ENCODE assay signal across 30 cellular contexts in the genomic region with DNA sequence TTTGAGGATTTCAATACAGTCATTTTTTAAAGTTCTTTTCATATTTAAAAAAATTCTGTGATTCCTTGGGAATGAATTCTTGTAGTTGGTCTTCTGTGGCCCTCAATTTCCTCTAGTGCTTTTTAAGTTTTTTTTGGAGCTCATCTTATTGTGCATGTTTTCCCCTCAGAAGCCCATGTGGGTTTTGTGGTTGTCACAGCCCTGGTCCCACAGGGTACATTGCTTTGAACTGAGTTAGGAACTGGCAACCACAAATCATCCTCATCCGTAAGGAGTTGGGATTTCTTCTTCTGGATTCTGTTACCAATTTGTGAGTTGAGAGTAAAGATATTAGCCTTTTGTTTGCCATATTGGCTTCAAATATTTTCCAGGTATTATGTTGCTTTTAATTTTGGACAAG.
"Had no signal": no experiment of that assay in that cellular context is flagged by ENCODE, and none has a peak within 500 bp of the region (broad histone marks: within the 10 kb centered on the region; RNA-seq: fewer than 3 reads in every experiment).

No MANE protein-coding gene starts in this region.

- H3K9me3 ChIP-seq: body of pancreas, colonic mucosa, pancreas, prostate gland, sigmoid colon had no signal

- FAIRE-seq: keratinocyte, pancreas had no signal

- H3K27ac ChIP-seq: colonic mucosa, dorsolateral prefrontal cortex, prostate gland, sigmoid colon, tibial nerve had no signal

- DNase-seq: activated CD4-positive, alpha-beta memory T cell treated with anti-CD3 and anti-CD28 coated beads, Interleukin-2, amount 10 ng/mL, durations not matched to agents 7 days and 5 days; activated CD4-positive, alpha-beta T cell treated with anti-CD3 and anti-CD28 coated beads for 1 hour; activated CD4-positive, alpha-beta T cell treated with anti-CD3 and anti-CD28 coated beads, Interleukin-2, amount 10 ng/mL, durations not matched to agents 7 days and 5 days; activated CD8-positive, alpha-beta memory T cell treated with anti-CD3 and anti-CD28 coated beads, Interleukin-2, amount 50 U/mL, for 48 hours; activated gamma-delta T cell; activated naive CD4-positive, alpha-beta T cell treated with anti-CD3 and anti-CD28 coated beads, Interleukin-2, amount 50 U/mL, for 16 hours; activated naive CD8-positive, alpha-beta T cell treated with anti-CD3 and anti-CD28 coated beads, Interleukin-2, amount 50 U/mL, for 24 hours; activated T-cell treated with anti-CD3 and anti-CD28 coated beads, Interleukin-2, amount 50 U/mL, for 24 hours; body of pancreas; cerebellar nuclear complex; colonic mucosa; dorsolateral prefrontal cortex; effector memory CD4-positive, alpha-beta T cell; head of caudate nucleus; hippocampal formation; left cardiac atrium; left ventricle myocardium superior; naive B cell; pancreas; retina; sigmoid colon; stimulated activated CD4-positive, alpha-beta T cell treated with anti-CD3 and anti-CD28 coated beads, Interleukin-1b, Interleukin-23, amount 100 ng/mL, for 48 hours; stimulated activated CD4-positive, alpha-beta T cell treated with anti-CD3 and anti-CD28 coated beads, Interleukin-4, amount 100 ng/mL, for 4 hours; stimulated activated CD8-positive, alpha-beta memory T cell treated with anti-CD3 and anti-CD28 coated beads, Interleukin-4, amount 100 ng/mL, for 48 hours; stimulated activated naive CD4-positive, alpha-beta T cell; T-helper 2 cell had no signal

- H3K27me3 ChIP-seq: body of pancreas, colonic mucosa, dorsolateral prefrontal cortex, pancreas, sigmoid colon, tibial nerve had no signal

- H3K4me2 ChIP-seq: smooth muscle cell had no signal

- H3K36me3 ChIP-seq: colonic mucosa, pancreas, prostate gland had no signal

- H3K4me1 ChIP-seq: colonic mucosa, prostate gland, sigmoid colon, tibial nerve had no signal

- ATAC-seq: activated naive CD8-positive, alpha-beta T cell treated with anti-CD3 and anti-CD28 coated beads, Interleukin-2, amount 50 U/mL, for 24 hours; body of pancreas; left cardiac atrium; left ventricle myocardium superior had no signal

- H3K4me3 ChIP-seq: body of pancreas, colonic mucosa, dorsolateral prefrontal cortex, pancreas, prostate gland, sigmoid colon, smooth muscle cell, tibial nerve had no signal
